Comparison of ENCODE assay signal across 4 cellular contexts in genomic region chr16:74428537-74428936, GRCh38. TPM values are rescaled to one million over a fixed set of nuclear protein-coding genes. Genes with fewer than 3 reads are reported as not detected.
"Had no signal": no experiment of that assay in that cellular context is flagged by ENCODE, and none has a peak within 500 bp of the region (broad histone marks: within the 10 kb centered on the region; RNA-seq: fewer than 3 reads in every experiment).

No MANE protein-coding gene starts in this region.

RNA-seq across cellular contexts. Expression of gene CLEC18B, which starts 7.3 kb away (rescaled TPM):
- total RNA-seq: GM23338, H1, IMR-90 had no signal

RNA-seq across cellular contexts. Expression of gene NPIPB15, which starts 52.4 kb away (rescaled TPM):
- total RNA-seq: HT-29 had no signal
